In genomic region chr5:171858303-171858702, GRCh38 we compare ENCODE assay signal across 1 cellular context.
TF ChIP-seq lines count a peak whose summit lies in the region.

No MANE protein-coding gene starts in this region.

TF ChIP-seq in HCT116, 20 proteins besides CTCF, POLR2A, EP300 and RAD21 (continued from another document):
- TF ChIP-seq REST (IDR thresholded peaks at IDR 0.05; ENCODE audit: low read depth) (no peak), ZNF274 (IDR thresholded peaks at IDR 0.05; ENCODE audit: low read depth, low read length) (no peak), EZH2phosphoT487 (IDR thresholded peaks at IDR 0.05; ENCODE audit: borderline replicate concordance) (no peak), ZFX (IDR thresholded peaks at IDR 0.05) (no peak), MAX (IDR thresholded peaks at IDR 0.05) (no peak), FOSL1 (IDR thresholded peaks at IDR 0.05; ENCODE audit: low read depth) (no peak), EZH2 (IDR thresholded peaks at IDR 0.05) (no peak)
